In genomic region chr3:40770046-40770445, GRCh38 we compare ENCODE assay signal across 27 cellular contexts.
DNase-seq lines count a peak whose midpoint lies in the region; ATAC-seq, FAIRE-seq and TF ChIP-seq lines count a peak whose summit lies in the region.
"Had no signal": no experiment of that assay in that cellular context is flagged by ENCODE, and none has a peak within 500 bp of the region (broad histone marks: within the 10 kb centered on the region; RNA-seq: fewer than 3 reads in every experiment).

No MANE protein-coding gene starts in this region.

- H4K20me1 ChIP-seq in PC-3 (ENCODE audit: low read length), result no peaks in the 10 kb centered on the region

- intact Hi-C loops in PC-3 (cut with micrococcal nuclease) (no loop called here), left ventricle myocardium inferior (cut with micrococcal nuclease) (no loop called here)

- no peaks in the 10 kb centered on the region for H3F3A ChIP-seq in PC-3 (ENCODE audit: low read length, unreplicated experiment)

- H3K4me3 Mint-ChIP-seq in CD8-positive, alpha-beta memory T cell, result no peak overlapping the region
- H3K4me3 Mint-ChIP-seq: memory B cell, natural killer cell had no signal

- FAIRE-seq in small intestine (lab: Jason Lieb, UNC), result no peak
- FAIRE-seq: H1, pancreas had no signal

- H3K36me3 ChIP-seq in PC-3 (ENCODE audit: low read depth, low read length) (no peaks in the 10 kb centered on the region), left ventricle myocardium inferior (no peaks in the 10 kb centered on the region), small intestine (ENCODE audit: control insufficient read depth in 2 of 2, insufficient read depth in 2 of 2, low read length in 2 of 2) (no peaks in the 10 kb centered on the region)
- no peaks in the 10 kb centered on the region for H3K36me3 ChIP-seq in CD8-positive, alpha-beta memory T cell (ENCODE audit: insufficient read depth, low read length)
- H3K36me3 ChIP-seq: BE2C, breast epithelium, heart left ventricle, pancreas, Peyer's patch, uterus had no signal

- no peak for ATAC-seq in PC-3
- no peak for ATAC-seq in HG02938 (IDR thresholded peaks at IDR 0.05; ENCODE audit: unreplicated experiment)
- ATAC-seq: natural killer cell had no signal

- H3K27ac ChIP-seq in PC-3 (ENCODE audit: low read length), result no peak overlapping the region
- H3K27ac ChIP-seq in left ventricle myocardium inferior (replicated peaks), result peak overlapping the region; percentile 41
- H3K27ac ChIP-seq in small intestine (ENCODE audit: low read depth in 1 of 2, low read length in 1 of 2), result peak overlapping the region in 1 of 2 donors; percentile 11
- H3K27ac ChIP-seq in CD8-positive, alpha-beta memory T cell (ENCODE audit: low read depth, low read length), result no peak overlapping the region
- H3K27ac ChIP-seq: SK-N-MC had no signal

- H3K4me2 ChIP-seq in PC-3 (ENCODE audit: low read length), result 0 out of 2 replicates have a peak overlapping the region, but pooled peaks have one; percentile 4

- no peak overlapping the region for H3K27ac Mint-ChIP-seq in CD8-positive, alpha-beta memory T cell
- H3K27ac Mint-ChIP-seq: activated T-helper 2 cell treated with anti-CD3 and anti-CD28 coated beads, Interferon-gamma antibody, Interleukin-2, Interleukin-4, amounts not matched to agents 10 μg/mL and 5 μg/mL and 100 μg/mL, durations not matched to agents 14 hours and 24 hours and 36 hours; memory B cell had no signal

- CTCF ChIA-PET in PC-3 (lab: Charles Lee), result no interaction called here
- CTCF ChIA-PET in CD8-positive, alpha-beta memory T cell (lab: Charles Lee), result no interaction called here

- H3K4me3 ChIP-seq in PC-3 (ENCODE audit: low read length) (no peak overlapping the region), left ventricle myocardium inferior (no peak overlapping the region), small intestine (ENCODE audit: low read depth in 1 of 2, low read length in 2 of 2) (no peak overlapping the region)
- no peak overlapping the region for H3K4me3 ChIP-seq in CD8-positive, alpha-beta memory T cell (ENCODE audit: low read length)
- H3K4me3 ChIP-seq: breast epithelium, heart left ventricle, pancreas, Peyer's patch, SK-N-MC, uterus had no signal

- peaks cover 0 to 2% (median 0%) of the 10 kb centered on the region in 5 donors for H3K9me3 Mint-ChIP-seq in CD8-positive, alpha-beta memory T cell
- H3K9me3 Mint-ChIP-seq: activated T-helper 2 cell treated with anti-CD3 and anti-CD28 coated beads, Interferon-gamma antibody, Interleukin-2, Interleukin-4, amounts not matched to agents 10 μg/mL and 5 μg/mL and 100 μg/mL, durations not matched to agents 14 hours and 24 hours and 36 hours; memory B cell; natural killer cell had no signal

- H2AFZ ChIP-seq in PC-3 (ENCODE audit: low read length), result no peak overlapping the region

- DNase-seq in NOMO-1 treated with DMSO at 0.1 percent for 48 hours (lab: John Stamatoyannopoulos, UW; ENCODE audit: unreplicated experiment) (peak; percentile 46), NOMO-1 treated with dmso at 0.1 percent for 144 hours (lab: John Stamatoyannopoulos, UW; ENCODE audit: unreplicated experiment) (no peak), PC-3 (peak; percentile 5), left ventricle myocardium inferior (no peak), small intestine (peak; percentile 22), H4 (ENCODE audit: low spot score) (no peak)
- DNase-seq in CD8-positive, alpha-beta memory T cell, result no peak
- DNase-seq: 8988T; BE2C; DMS 273 treated with DMSO at 0.1 percent for 48 hours; GDM1; heart left ventricle; natural killer cell; NCI-H1436; NCI-H2171 treated with DMSO at 0.1 percent for 48 hours; NCI-H774; pancreas; Peyer's patch; stimulated activated CD4-positive, alpha-beta T cell treated with anti-CD3 and anti-CD28 coated beads, Interleukin-2, amount 100 ng/mL, for 48 hours; T1000; uterus had no signal

- H3K9me3 ChIP-seq in PC-3 (ENCODE audit: low read length), result no peaks in the 10 kb centered on the region
- H3K9me3 ChIP-seq in left ventricle myocardium inferior (replicated peaks), result no peaks in the 10 kb centered on the region
- H3K9me3 ChIP-seq in small intestine (ENCODE audit: control insufficient read depth, low read depth), result no peaks in the 10 kb centered on the region
- no peaks in the 10 kb centered on the region for H3K9me3 ChIP-seq in CD8-positive, alpha-beta memory T cell (ENCODE audit: low read length)
- H3K9me3 ChIP-seq: BE2C, breast epithelium, heart left ventricle, pancreas, Peyer's patch, uterus had no signal

- H3K36me3 Mint-ChIP-seq in CD8-positive, alpha-beta memory T cell, result no peaks in the 10 kb centered on the region
- H3K36me3 Mint-ChIP-seq: memory B cell, natural killer cell had no signal

- POLR2A ChIA-PET in PC-3 (lab: Charles Lee; ENCODE audit: unreplicated experiment), result no interaction called here
- POLR2A ChIA-PET in CD8-positive, alpha-beta memory T cell (lab: Charles Lee), result no interaction called here

- H3K9me2 ChIP-seq in PC-3 (replicated peaks; ENCODE audit: low read length), result no peaks in the 10 kb centered on the region

- H3K27me3 ChIP-seq in PC-3 (ENCODE audit: low read length), result peaks cover 9% of the 10 kb centered on the region; the same call in 1 of the 2 replicates
- no peaks in the 10 kb centered on the region for H3K27me3 ChIP-seq in left ventricle myocardium inferior (ENCODE audit: low read depth)
- H3K27me3 ChIP-seq in small intestine (ENCODE audit: control insufficient read depth in 2 of 2, insufficient read depth in 2 of 2, low read length in 2 of 2), result no peaks in the 10 kb centered on the region
- H3K27me3 ChIP-seq in CD8-positive, alpha-beta memory T cell (ENCODE audit: insufficient read depth, low read length, poor library complexity, severe bottlenecking), result no peaks in the 10 kb centered on the region
- H3K27me3 ChIP-seq: BE2C, breast epithelium, heart left ventricle, pancreas, Peyer's patch, uterus had no signal

- no peaks in the 10 kb centered on the region for H3K4me1 Mint-ChIP-seq in CD8-positive, alpha-beta memory T cell
- H3K4me1 Mint-ChIP-seq: natural killer cell had no signal

- H3K27me3 Mint-ChIP-seq in CD8-positive, alpha-beta memory T cell, result peaks cover 3% of the 10 kb centered on the region in 2 donors
- H3K27me3 Mint-ChIP-seq: memory B cell had no signal

- BruUV-seq in PC-3 (replicated peaks; lab: Mats Ljungman, UMichigan), result no TSS peak

- 13 to 41% (median 37%) methylated on average over 4 of the region's 4 CpGs for WGBS in small intestine, 3 donors

- no peak overlapping the region for H3K9ac ChIP-seq in PC-3 (ENCODE audit: low read length)

- TF ChIP-seq CTCF in PC-3 (conservative IDR thresholded peaks at IDR 0.05; ENCODE audit: low read depth, low read length) (no peak), left ventricle myocardium inferior (IDR thresholded peaks at IDR 0.05; ENCODE audit: borderline replicate concordance) (no peak)

- H3K79me2 ChIP-seq in PC-3 (ENCODE audit: low read length), result no peaks in the 10 kb centered on the region

- H3K4me1 ChIP-seq in PC-3 (ENCODE audit: insufficient read depth, low read length) (no peaks in the 10 kb centered on the region), left ventricle myocardium inferior (peaks cover 22% of the 10 kb centered on the region), small intestine (ENCODE audit: control insufficient read depth in 2 of 2, insufficient read depth in 1 of 2, low read depth in 1 of 2, low read length in 1 of 2) (peaks cover 0 to 6% of the 10 kb centered on the region in 2 donors)
- no peaks in the 10 kb centered on the region for H3K4me1 ChIP-seq in CD8-positive, alpha-beta memory T cell (ENCODE audit: insufficient read depth, low read length)
- H3K4me1 ChIP-seq: BE2C, breast epithelium, pancreas, Peyer's patch, uterus had no signal

Comparison
In these comparisons a context has a peak if more than half of its experiments do, and no peak if none do; other contexts are left out.
1. DNase-seq: peak in NOMO-1 treated with DMSO at 0.1 percent for 48 hours (single experiment), PC-3 (single experiment) and small intestine (single experiment); none in NOMO-1 treated with dmso at 0.1 percent for 144 hours (single experiment), left ventricle myocardium inferior (single experiment), H4 (single experiment) and CD8-positive, alpha-beta memory T cell (0 of 5).